Comparison of ENCODE assay signal across 19 cellular contexts in the genomic region with DNA sequence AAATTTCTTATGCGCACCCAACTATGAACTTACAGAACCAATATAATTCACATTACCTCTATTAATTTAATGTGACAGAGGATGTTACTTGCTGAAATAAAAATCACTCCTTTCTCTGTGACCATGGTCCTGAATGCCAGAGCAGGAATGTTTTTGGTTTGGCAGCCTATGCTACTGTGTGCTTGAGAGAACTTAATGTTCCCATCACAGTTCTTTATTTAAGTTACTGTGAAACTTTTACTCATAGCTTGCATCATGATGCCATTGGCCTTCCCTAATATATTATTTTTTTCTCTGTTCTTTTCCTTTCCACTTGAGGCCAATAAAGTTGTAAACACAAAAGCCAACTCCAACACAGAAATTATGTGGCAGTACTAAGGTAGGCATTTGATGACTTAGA.
DNase-seq lines count a peak whose midpoint lies in the region; ATAC-seq, FAIRE-seq and TF ChIP-seq lines count a peak whose summit lies in the region.
"Had no signal": no experiment of that assay in that cellular context is flagged by ENCODE, and none has a peak within 500 bp of the region (broad histone marks: within the 10 kb centered on the region; RNA-seq: fewer than 3 reads in every experiment).

No MANE protein-coding gene starts in this region.

- H3K4me3 ChIP-seq in liver (ENCODE audit: low read depth in 1 of 3, low read length in 3 of 3) (no peak overlapping the region), HepG2 (replicated peaks in 1 of 3; ENCODE audit: insufficient read depth in 1 of 3, low read depth in 2 of 3, low read length in 3 of 3) (no peak overlapping the region), gastroesophageal sphincter (no peak overlapping the region)
- H3K4me3 ChIP-seq: cardiac muscle cell, mucosa of descending colon had no signal

- H3K4me1 ChIP-seq in liver (ENCODE audit: control insufficient read depth in 4 of 4, insufficient read depth in 4 of 4, low read length in 3 of 4): peaks cover 0 to 32% (median 28%) of the 10 kb centered on the region in 4 donors
- H3K4me1 ChIP-seq in HepG2 (ENCODE audit: insufficient read depth, low read length): no peaks in the 10 kb centered on the region
- H3K4me1 ChIP-seq in gastroesophageal sphincter: peaks cover 3 to 22% (median 22%) of the 10 kb centered on the region in 3 donors

- no peak overlapping the region for H2AFZ ChIP-seq in HepG2 (ENCODE audit: low read length)

- no peak for TF ChIP-seq POLR2A in HepG2 (IDR thresholded peaks at IDR 0.05; ENCODE audit: insufficient read depth in 1 of 2, low read depth in 2 of 2, low read length in 2 of 2)
- TF ChIP-seq POLR2A in gastroesophageal sphincter (IDR thresholded peaks at IDR 0.05): no peak

- no peak overlapping the region for H3K27ac Mint-ChIP-seq in activated CD4-positive, alpha-beta memory T cell treated with anti-CD3 and anti-CD28 coated beads, Interleukin-2, amount 10 ng/mL, durations not matched to agents 7 days and 5 days
- H3K27ac Mint-ChIP-seq: endodermal cell had no signal

- in situ Hi-C loops in HepG2 (cut with HindIII; ENCODE audit: extremely low pct_ligation_motif_present, low pct_unique_long_range_greater_than_20kb): no loop called here

- no TSS peak for BruUV-seq in HepG2 (replicated peaks; lab: Mats Ljungman, UMichigan)

- H3K9ac ChIP-seq in liver (ENCODE audit: low read depth in 1 of 2, low read length in 2 of 2): no peak overlapping the region
- no peak overlapping the region for H3K9ac ChIP-seq in HepG2 (ENCODE audit: insufficient read depth, low read depth, low read length)

- TF ChIP-seq EP300 in HepG2 (IDR thresholded peaks at IDR 0.05; ENCODE audit: low read depth in 2 of 2, low read length in 2 of 2) (no peak), HepG2 (CRISPR knock-in tag; IDR thresholded peaks at IDR 0.05; ENCODE audit: borderline replicate concordance) (no peak), gastroesophageal sphincter (IDR thresholded peaks at IDR 0.05) (peak; percentile 31)

- TF ChIP-seq CTCF in liver (IDR thresholded peaks at IDR 0.05; ENCODE audit: low read depth, low read length, missing input control) (no peak), HepG2 (CRISPR knock-in tag; IDR thresholded peaks at IDR 0.05) (no peak), gastroesophageal sphincter (IDR thresholded peaks at IDR 0.05) (no peak), D721Med (IDR thresholded peaks at IDR 0.05; ENCODE audit: insufficient read depth, missing control alignments) (no peak)

- no peak for FAIRE-seq in HepG2 (lab: Jason Lieb, UNC)
- FAIRE-seq in D721Med (lab: Jason Lieb, UNC): no peak
- FAIRE-seq: H54 had no signal

- H3K36me3 Mint-ChIP-seq in activated CD4-positive, alpha-beta memory T cell treated with anti-CD3 and anti-CD28 coated beads, Interleukin-2, amount 10 ng/mL, durations not matched to agents 7 days and 5 days (ENCODE audit: low read depth): no peaks in the 10 kb centered on the region
- H3K36me3 Mint-ChIP-seq: type B pancreatic cell had no signal

- DNase-seq in HepG2 (ENCODE audit: low spot score) (no peak), sciatic nerve (ENCODE audit: low spot score) (no peak), NCI-H82 treated with DMSO at 0.1 percent for 48 hours (lab: John Stamatoyannopoulos, UW; ENCODE audit: unreplicated experiment) (no peak), D721Med (ENCODE audit: insufficient read length, low spot score) (no peak)
- DNase-seq in activated CD4-positive, alpha-beta memory T cell treated with anti-CD3 and anti-CD28 coated beads, Interleukin-2, amount 10 ng/mL, durations not matched to agents 7 days and 5 days: no peak
- DNase-seq: activated CD8-positive, alpha-beta memory T cell treated with anti-CD3 and anti-CD28 coated beads, Interleukin-2, amount 50 U/mL, for 48 hours; activated naive CD4-positive, alpha-beta T cell treated with Interleukin-2 at 50 U/mL for 16 hours; endodermal cell; islet precursor cell; mucosa of descending colon; NCI-H1930; NCI-H446 treated with DMSO at 0.1 percent for 48 hours; stimulated activated CD4-positive, alpha-beta T cell treated with anti-CD3 and anti-CD28 coated beads, Interleukin-1b, Interleukin-23, amount 100 ng/mL, for 48 hours had no signal

- H3K9me3 ChIP-seq in liver (ENCODE audit: control insufficient read depth in 4 of 4, low read length in 3 of 4) (no peaks in the 10 kb centered on the region), HepG2 (ENCODE audit: low read length) (no peaks in the 10 kb centered on the region), gastroesophageal sphincter (peaks cover 0 to 6% (median 0%) of the 10 kb centered on the region in 3 donors)
- H3K9me3 ChIP-seq: mucosa of descending colon had no signal

- H3K4me1 Mint-ChIP-seq in activated CD4-positive, alpha-beta memory T cell treated with anti-CD3 and anti-CD28 coated beads, Interleukin-2, amount 10 ng/mL, durations not matched to agents 7 days and 5 days: peaks cover 1% of the 10 kb centered on the region

- intact Hi-C loops in HepG2 (cut with micrococcal nuclease; ENCODE audit: unreplicated experiment): no loop called here
- intact Hi-C loops in sciatic nerve (cut with DNase I): no loop called here

- WGBS in liver: 98% methylated on average over 1 of the region's 1 CpG
- WGBS in HepG2 (ENCODE audit: low lambda C conversion rate): 100% methylated on average over 1 of the region's 1 CpG
- 83 to 100% methylated on average over 1 of the region's 1 CpG for WGBS in gastroesophageal sphincter (ENCODE audit: low coverage in 1 of 2), 2 donors

- no peak overlapping the region for H3K4me2 ChIP-seq in HepG2 (ENCODE audit: low read depth, low read length)

- H3K27me3 ChIP-seq in liver (ENCODE audit: control insufficient read depth in 4 of 4, insufficient read depth in 4 of 4, low read length in 3 of 4) (no peaks in the 10 kb centered on the region), HepG2 (ENCODE audit: control insufficient read depth in 1 of 2, insufficient read depth in 2 of 2, low read length in 2 of 2) (no peaks in the 10 kb centered on the region; a peak in 1 of 5 replicates), gastroesophageal sphincter (no peaks in the 10 kb centered on the region)
- H3K27me3 ChIP-seq: cardiac muscle cell had no signal

- H3K27me3 Mint-ChIP-seq in activated CD4-positive, alpha-beta memory T cell treated with anti-CD3 and anti-CD28 coated beads, Interleukin-2, amount 10 ng/mL, durations not matched to agents 7 days and 5 days: no peaks in the 10 kb centered on the region
- H3K27me3 Mint-ChIP-seq: type B pancreatic cell had no signal

- no peak for ATAC-seq in HepG2
- peak; percentile 91 for ATAC-seq in gastroesophageal sphincter
- ATAC-seq in sciatic nerve: peak; percentile 85
- no peak for ATAC-seq in GM18861 (IDR thresholded peaks at IDR 0.05; ENCODE audit: unreplicated experiment)
- ATAC-seq: mucosa of descending colon had no signal

- H3K9me3 Mint-ChIP-seq in activated CD4-positive, alpha-beta memory T cell treated with anti-CD3 and anti-CD28 coated beads, Interleukin-2, amount 10 ng/mL, durations not matched to agents 7 days and 5 days: peaks cover 1% of the 10 kb centered on the region

- no peak overlapping the region for H3K4me3 Mint-ChIP-seq in activated CD4-positive, alpha-beta memory T cell treated with anti-CD3 and anti-CD28 coated beads, Interleukin-2, amount 10 ng/mL, durations not matched to agents 7 days and 5 days
- H3K4me3 Mint-ChIP-seq: endodermal cell, type B pancreatic cell had no signal

- no peaks in the 10 kb centered on the region for H4K20me1 ChIP-seq in HepG2 (ENCODE audit: insufficient read depth, low read length)

- no peaks in the 10 kb centered on the region for H3K79me2 ChIP-seq in HepG2 (ENCODE audit: insufficient read depth, low read length)

- TF ChIP-seq RAD21 in liver (IDR thresholded peaks at IDR 0.05): peak in 1 of 2 donors; percentile 23
- no peak for TF ChIP-seq RAD21 in HepG2 (CRISPR knock-in tag; IDR thresholded peaks at IDR 0.05)

- H3K36me3 ChIP-seq in liver (ENCODE audit: control insufficient read depth in 4 of 4, insufficient read depth in 3 of 4, low read depth in 1 of 4, low read length in 3 of 4) (no peaks in the 10 kb centered on the region), HepG2 (replicated peaks in 1 of 2; ENCODE audit: control insufficient read depth in 1 of 2, insufficient read depth in 2 of 2, low read length in 2 of 2) (no peaks in the 10 kb centered on the region), gastroesophageal sphincter (no peaks in the 10 kb centered on the region)
- H3K36me3 ChIP-seq: cardiac muscle cell had no signal

- CTCF ChIA-PET in HepG2 (lab: Yijun Ruan, JAX; ENCODE audit: low intra/inter-chr PET ratio, low total read pairs): no interaction called here
- CTCF ChIA-PET in activated CD4-positive, alpha-beta memory T cell treated with anti-CD3 and anti-CD28 coated beads, Interleukin-2, amount 10 ng/mL, durations not matched to agents 7 days and 5 days (lab: Charles Lee): interaction anchor here (1.6 kb wide), 1 partner anchor 58 kb away, joined by 4 read pairs; no protein-coding TSS in a partner anchor

- POLR2A ChIA-PET in HepG2 (lab: Yijun Ruan, JAX): no interaction called here
- POLR2A ChIA-PET in activated CD4-positive, alpha-beta memory T cell treated with anti-CD3 and anti-CD28 coated beads, Interleukin-2, amount 10 ng/mL, durations not matched to agents 7 days and 5 days (lab: Charles Lee): no interaction called here

- no peak overlapping the region for H3K27ac ChIP-seq in liver (ENCODE audit: low read depth in 1 of 2, low read length in 2 of 2)
- H3K27ac ChIP-seq in HepG2 (ENCODE audit: extremely low read length, insufficient read depth, low read length): no peak overlapping the region
- H3K27ac ChIP-seq in gastroesophageal sphincter: peak overlapping the region; percentile 83 to 98 (median 84)
- H3K27ac ChIP-seq: cardiac muscle cell had no signal

TF ChIP-seq in liver, 16 proteins besides CTCF, POLR2A, EP300 and RAD21:
- TF ChIP-seq ATF3 (IDR thresholded peaks at IDR 0.05): peak; percentile 73
- TF ChIP-seq NR2F2 (IDR thresholded peaks at IDR 0.05): peak; percentile 18
- TF ChIP-seq RXRA (IDR thresholded peaks at IDR 0.05): peak; percentile 11 to 42
- TF ChIP-seq HNF4A (conservative IDR thresholded peaks at IDR 0.05): no peak
- TF ChIP-seq SP1 (IDR thresholded peaks at IDR 0.05): peak; percentile 76
TF ChIP-seq in liver: peak in this region for 4.

Comparison
In these comparisons a context has a peak if more than half of its experiments do, and no peak if none do; other contexts are left out.
1. H3K27ac ChIP-seq: peak in gastroesophageal sphincter (4 of 4); none in liver (0 of 2) and HepG2 (single experiment).
2. ATAC-seq: peak in gastroesophageal sphincter (single experiment) and sciatic nerve (single experiment); none in HepG2 (single experiment) and GM18861 (single experiment).